18 cellular contexts compared by ENCODE assay signal in genomic region chr4:45347056-45347455, GRCh38.
"Had no signal": no experiment of that assay in that cellular context is flagged by ENCODE, and none has a peak within 500 bp of the region (broad histone marks: within the 10 kb centered on the region; RNA-seq: fewer than 3 reads in every experiment).

No MANE protein-coding gene starts in this region.

- H3K36me3 Mint-ChIP-seq: activated naive CD4-positive, alpha-beta T cell treated with anti-CD3 and anti-CD28 coated beads, Interleukin-2, amount 50 U/mL, for 72 hours had no signal

- H3K9me3 Mint-ChIP-seq: neural crest cell had no signal

- H3K4me1 Mint-ChIP-seq: immature natural killer cell, neural crest cell had no signal

- H3K36me3 ChIP-seq: gastroesophageal sphincter, heart right ventricle, left ventricle myocardium inferior, tibial nerve, WERI-Rb-1 had no signal

- ATAC-seq: activated naive CD4-positive, alpha-beta T cell treated with anti-CD3 and anti-CD28 coated beads, Interleukin-2, amount 50 U/mL, for 72 hours; gastroesophageal sphincter; heart right ventricle; stimulated activated naive CD8-positive, alpha-beta T cell treated with anti-CD3 and anti-CD28 coated beads, Interleukin-15, Interleukin-2, amounts not matched to agents 100 U/mL and 50 U/mL, for 24 hours had no signal

- H3K4me3 Mint-ChIP-seq: immature natural killer cell, neural crest cell had no signal

- H3K27ac Mint-ChIP-seq: activated naive CD4-positive, alpha-beta T cell treated with anti-CD3 and anti-CD28 coated beads, Interleukin-2, amount 50 U/mL, for 72 hours; immature natural killer cell had no signal

- H3K9me3 ChIP-seq: gastroesophageal sphincter, heart right ventricle, left ventricle myocardium inferior, tibial nerve had no signal

- DNase-seq: activated CD4-positive, alpha-beta T cell treated with anti-CD3 and anti-CD28 coated beads, Interleukin-2, amount 50 U/mL, for 4 hours; activated gamma-delta T cell; cerebellar nuclear complex; effector CD4-positive, alpha-beta T cell; heart right ventricle; immature natural killer cell; kidney glomerular epithelial cell; left ventricle myocardium inferior; mammary epithelial cell; retina; stimulated activated CD4-positive, alpha-beta T cell treated with anti-CD3 and anti-CD28 coated beads, Interleukin-12 subunit alpha, Interleukin-12 subunit beta, amount 100 ng/mL, for 4 hours; stimulated activated CD4-positive, alpha-beta T cell treated with anti-CD3 and anti-CD28 coated beads, Interleukin-1b, Interleukin-23, amount 100 ng/mL, for 48 hours; stimulated activated naive CD8-positive, alpha-beta T cell treated with anti-CD3 and anti-CD28 coated beads, Interleukin-15, Interleukin-2, amounts not matched to agents 100 U/mL and 50 U/mL, for 24 hours; WERI-Rb-1 had no signal

- H3K27ac ChIP-seq: gastroesophageal sphincter, heart right ventricle, left ventricle myocardium inferior, tibial nerve, WERI-Rb-1 had no signal

- H3K27me3 ChIP-seq: gastroesophageal sphincter, heart right ventricle, tibial nerve had no signal

- H3K4me3 ChIP-seq: gastroesophageal sphincter, heart right ventricle, left ventricle myocardium inferior, tibial nerve had no signal
